ENCODE assay signal across 8 cellular contexts in genomic region chr3:177777699-177778098, GRCh38.
DNase-seq lines count a peak whose midpoint lies in the region; ATAC-seq, FAIRE-seq and TF ChIP-seq lines count a peak whose summit lies in the region.

No MANE protein-coding gene starts in this region.

- no peaks in the 10 kb centered on the region for H3K36me3 ChIP-seq in lower lobe of right lung

- peaks cover 40% of the 10 kb centered on the region for H3K4me1 ChIP-seq in lower lobe of right lung

- DNase-seq in AG04449 (ENCODE audit: low read depth, low spot score): no peak
- peak; percentile 17 for DNase-seq in GM18507 (ENCODE audit: extremely low spot score, insufficient read length, low read depth)
- DNase-seq in NCI-H1105 treated with DMSO at 0.1 percent for 48 hours (lab: John Stamatoyannopoulos, UW): peak; percentile 59
- DNase-seq in T-helper 9 cell: peak; percentile 3
- peak; percentile 46 for DNase-seq in cerebellar cortex (ENCODE audit: low spot score)
- DNase-seq in lower lobe of right lung: peak; percentile 56

- H3K4me3 ChIP-seq in AG04449 (ENCODE audit: low read depth, low read length) (no peak overlapping the region), lower lobe of right lung (no peak overlapping the region)

- CTCF ChIA-PET in AG04449 (lab: Yijun Ruan, JAX): interaction anchor here (0.9 to 3.4 kb wide), 12 partner anchors 12 to 727 kb away, joined by 3 to 11 read pairs (median 4); no protein-coding TSS in a partner anchor

- POLR2A ChIA-PET in AG04449 (lab: Yijun Ruan, JAX): no interaction called here

- no peaks in the 10 kb centered on the region for H3K27me3 ChIP-seq in lower lobe of right lung (ENCODE audit: low read depth)

- H3K27me3 Mint-ChIP-seq in stimulated activated memory B cell treated with anti-CD40 and anti-IgM and Interleukin-4, amounts not matched to agents 10 μg/mL and 1 μg/mL and 100 μg/mL, for 72 hours: no peaks in the 10 kb centered on the region

- ATAC-seq in HG02870 (IDR thresholded peaks at IDR 0.05; ENCODE audit: unreplicated experiment) (peak; percentile 97), lower lobe of right lung (peak; percentile 83 to 91)
- ATAC-seq in stimulated activated memory B cell treated with anti-CD40 and anti-IgM and Interleukin-4, amounts not matched to agents 10 μg/mL and 1 μg/mL and 100 μg/mL, for 72 hours: peak; percentile 68

- no peaks in the 10 kb centered on the region for H3K36me3 Mint-ChIP-seq in stimulated activated memory B cell treated with anti-CD40 and anti-IgM and Interleukin-4, amounts not matched to agents 10 μg/mL and 1 μg/mL and 100 μg/mL, for 72 hours

- FAIRE-seq in GM18507 (lab: Jason Lieb, UNC): peak; percentile 53

- H3K9me3 ChIP-seq in lower lobe of right lung: no peaks in the 10 kb centered on the region

- no peaks in the 10 kb centered on the region for H3K9me3 Mint-ChIP-seq in stimulated activated memory B cell treated with anti-CD40 and anti-IgM and Interleukin-4, amounts not matched to agents 10 μg/mL and 1 μg/mL and 100 μg/mL, for 72 hours

- H3K4me3 Mint-ChIP-seq in stimulated activated memory B cell treated with anti-CD40 and anti-IgM and Interleukin-4, amounts not matched to agents 10 μg/mL and 1 μg/mL and 100 μg/mL, for 72 hours: no peak overlapping the region

- H3K27ac ChIP-seq in lower lobe of right lung: no peak overlapping the region

- intact Hi-C loops in lower lobe of right lung (cut with DNase I): no loop called here

- H3K27ac Mint-ChIP-seq in stimulated activated memory B cell treated with anti-CD40 and anti-IgM and Interleukin-4, amounts not matched to agents 10 μg/mL and 1 μg/mL and 100 μg/mL, for 72 hours: no peak overlapping the region

- peak; percentile 54 for TF ChIP-seq CTCF in AG04449 (IDR thresholded peaks at IDR 0.05; ENCODE audit: insufficient read depth, low read length, missing control alignments)
- peak; percentile 65 for TF ChIP-seq CTCF in lower lobe of right lung (IDR thresholded peaks at IDR 0.05)

- H3K4me1 Mint-ChIP-seq in stimulated activated memory B cell treated with anti-CD40 and anti-IgM and Interleukin-4, amounts not matched to agents 10 μg/mL and 1 μg/mL and 100 μg/mL, for 72 hours: peaks cover 24% of the 10 kb centered on the region
